Comparison of ENCODE assay signal across 8 cellular contexts in the genomic region with DNA sequence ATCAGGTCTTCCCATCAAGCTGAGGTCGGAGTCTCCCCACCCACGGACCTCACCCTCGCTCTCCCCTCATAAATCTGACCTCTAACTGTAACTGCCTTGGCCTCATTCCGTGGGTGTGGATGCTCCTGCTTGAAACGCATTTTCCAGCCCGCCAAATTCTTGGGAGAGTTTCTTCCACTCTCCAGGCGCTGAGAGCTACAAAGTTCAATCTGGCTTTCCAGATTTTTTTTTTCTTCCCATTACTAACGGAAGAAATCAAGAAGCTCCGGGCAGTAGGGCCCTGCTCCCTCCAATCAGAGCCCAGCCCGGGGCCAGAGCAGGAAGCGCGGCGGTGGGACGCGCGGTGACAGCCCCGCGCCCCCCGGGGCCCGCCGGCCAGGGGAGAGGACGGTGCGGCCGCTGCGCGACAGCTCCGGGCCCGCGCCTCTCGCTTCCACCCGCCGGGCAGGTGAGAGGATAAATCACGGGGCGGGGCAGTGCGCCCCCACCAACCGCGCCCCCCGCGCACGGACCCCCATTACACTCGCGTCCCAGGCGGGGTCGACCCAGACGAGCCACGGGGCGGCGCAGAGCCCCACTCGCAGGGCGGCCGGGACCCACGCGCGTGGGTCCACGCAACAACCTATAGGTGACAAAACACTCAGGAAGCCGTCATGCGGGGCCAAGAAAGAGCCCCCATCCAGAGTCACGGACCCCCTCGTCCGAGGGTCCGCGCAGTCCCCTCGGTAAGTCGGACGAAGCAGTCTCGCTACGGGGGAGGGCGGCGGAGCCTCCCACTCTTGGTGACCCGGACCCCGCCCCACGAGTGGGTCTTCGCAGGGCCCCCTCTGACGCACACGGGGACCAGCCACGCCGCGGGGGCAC. TPM values are rescaled to one million over a fixed set of nuclear protein-coding genes. Genes with fewer than 3 reads are reported as not detected.
A peak's percentile ranks its signal among the peaks of the same experiment; 100 is the strongest.
DNase-seq lines count a peak whose midpoint lies in the region; ATAC-seq and TF ChIP-seq lines count a peak whose summit lies in the region.

No MANE protein-coding gene starts in this region.

- peaks cover 25% of the 10 kb centered on the region for H4K20me1 ChIP-seq in hepatocyte (ENCODE audit: insufficient read depth, poor library complexity, severe bottlenecking)

- H3K9me3 ChIP-seq in hepatocyte (ENCODE audit: low read depth) = no peaks in the 10 kb centered on the region

- 2 to 4% (median 3%) methylated on average over 64 to 78 of the region's 78 CpGs for WGBS in adipose tissue, 3 donors
- 2% methylated on average over 56 of the region's 78 CpGs for WGBS in hepatocyte (ENCODE audit: low lambda C conversion rate, missing lambda C conversion rate)

- peaks cover 8% of the 10 kb centered on the region for H3K4me1 ChIP-seq in hepatocyte (ENCODE audit: insufficient read depth)

- DNase-seq in AG04449 (ENCODE audit: low read depth, low spot score) (no peak), LNCaP clone FGC (ENCODE audit: low read depth) (no peak), hepatocyte (ENCODE audit: low spot score) (peak; percentile 62), sciatic nerve (ENCODE audit: low spot score) (no peak), NK-92 (lab: John Stamatoyannopoulos, UW; ENCODE audit: unreplicated experiment) (no peak), epidermal melanocyte (ENCODE audit: insufficient read length, low spot score) (no peak)

- H3K27ac ChIP-seq in adipose tissue (ENCODE audit: low read depth, low read length) (peak overlapping the region; percentile 69), hepatocyte (peak overlapping the region; percentile 90)

- H3K9me2 ChIP-seq in hepatocyte (replicated peaks; ENCODE audit: insufficient read depth) = no peaks in the 10 kb centered on the region

- peak overlapping the region; percentile 70 for H2AFZ ChIP-seq in hepatocyte

- no peaks in the 10 kb centered on the region for H3K27me3 ChIP-seq in hepatocyte

- TF ChIP-seq CTCF in AG04449 (IDR thresholded peaks at IDR 0.05; ENCODE audit: insufficient read depth, low read length, missing control alignments) = no peak
- no peak for TF ChIP-seq CTCF in LNCaP clone FGC (IDR thresholded peaks at IDR 0.05; ENCODE audit: control insufficient read depth, extremely low read depth, insufficient read depth)
- peak; percentile 11 for TF ChIP-seq CTCF in hepatocyte (IDR thresholded peaks at IDR 0.05; ENCODE audit: poor library complexity)

- peak; percentile 57 for ATAC-seq in sciatic nerve
- ATAC-seq in HG03039 (IDR thresholded peaks at IDR 0.05; ENCODE audit: unreplicated experiment) = no peak

- POLR2A ChIA-PET in AG04449 (lab: Yijun Ruan, JAX) = interaction anchor here (0.6 to 1.8 kb wide), 17 partner anchors 10 to 133 kb away, joined by 3 to 7 read pairs (median 5); no protein-coding TSS in a partner anchor

- peaks cover 57% of the 10 kb centered on the region for H3K79me2 ChIP-seq in hepatocyte

- no peaks in the 10 kb centered on the region for H3K36me3 ChIP-seq in hepatocyte (replicated peaks; ENCODE audit: insufficient read depth, low read depth)

- H3K4me2 ChIP-seq in hepatocyte = peak overlapping the region; percentile 87

- CTCF ChIA-PET in AG04449 (lab: Yijun Ruan, JAX) = interaction anchor here (0.9 to 4.4 kb wide), 18 partner anchors 9 to 156 kb away, joined by 3 to 33 read pairs (median 4); no protein-coding TSS in a partner anchor

- intact Hi-C loops in sciatic nerve (cut with DNase I) = no loop called here

- H3K4me3 ChIP-seq in AG04449 (ENCODE audit: low read depth, low read length) = peak overlapping the region; percentile 78
- peak overlapping the region; percentile 71 for H3K4me3 ChIP-seq in LNCaP clone FGC (ENCODE audit: low read depth, low read length)
- peak overlapping the region; percentile 98 for H3K4me3 ChIP-seq in hepatocyte

RNA-seq across cellular contexts. Expression of gene AFAP1, which starts 0.9 kb away (rescaled TPM):
- polyA plus RNA-seq in adipose tissue = 10 to 100 TPM in 2 of 3 donors, 1 to 10 TPM in 1; 3.4 to 11.8 (median 10.9) TPM
- total RNA-seq in hepatocyte = 12.6 and 16.2 TPM in 2 replicates
- 6.9 and 9.3 TPM in 2 replicates for polyA plus RNA-seq in hepatocyte
- total RNA-seq in sciatic nerve = 64.5 TPM
